20 cellular contexts compared by ENCODE assay signal in the genomic region with DNA sequence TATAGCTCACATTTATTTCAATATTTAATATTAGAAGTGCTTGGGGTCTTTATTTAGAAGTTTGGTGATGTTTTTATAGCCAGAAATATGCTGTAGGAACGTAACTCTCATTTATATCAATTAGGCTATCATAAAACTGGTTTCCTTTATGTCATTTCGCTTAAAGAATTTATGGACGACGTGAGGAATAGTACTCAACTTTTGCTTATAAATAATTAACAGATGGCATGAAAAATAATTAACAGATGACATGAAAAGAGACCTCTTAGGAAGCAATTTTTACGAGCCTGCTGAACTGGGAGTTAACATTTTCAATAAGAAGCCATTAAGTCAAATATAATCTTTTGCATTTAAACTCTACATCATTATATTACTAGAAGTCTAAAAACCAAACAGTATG.
DNase-seq lines count a peak whose midpoint lies in the region; ATAC-seq, FAIRE-seq and TF ChIP-seq lines count a peak whose summit lies in the region.
"Had no signal": no experiment of that assay in that cellular context is flagged by ENCODE, and none has a peak within 500 bp of the region (broad histone marks: within the 10 kb centered on the region; RNA-seq: fewer than 3 reads in every experiment).

No MANE protein-coding gene starts in this region.

- H3K4me1 Mint-ChIP-seq in nephron: peaks cover 33% of the 10 kb centered on the region
- no peaks in the 10 kb centered on the region for H3K4me1 Mint-ChIP-seq in type B pancreatic cell (ENCODE audit: unreplicated experiment)
- H3K4me1 Mint-ChIP-seq in activated naive CD4-positive, alpha-beta T cell treated with anti-CD3 and anti-CD28 coated beads, Interleukin-2, amount 10 ng/mL, durations not matched to agents 7 days and 5 days: no peaks in the 10 kb centered on the region
- H3K4me1 Mint-ChIP-seq in HFFc6 (ENCODE audit: low read depth): peaks cover 23% of the 10 kb centered on the region

- TF ChIP-seq RAD21 in K562 (CRISPR knock-in tag; conservative IDR thresholded peaks at IDR 0.05 in 1 of 2, IDR thresholded peaks at IDR 0.05 in 1 of 2): no peak

- POLR2A ChIA-PET in K562 (lab: Yijun Ruan, JAX): no interaction called here

- H3K36me3 ChIP-seq in K562 (ENCODE audit: control insufficient read depth, insufficient read depth, low read length): no peaks in the 10 kb centered on the region
- H3K36me3 ChIP-seq: HAP-1 had no signal

- ATAC-seq in K562: no peak
- ATAC-seq: GM23338 had no signal

- H3K9me1 ChIP-seq in K562 (ENCODE audit: control insufficient read depth, insufficient read depth, low read length): no peaks in the 10 kb centered on the region

- H3K9me3 Mint-ChIP-seq in nephron (no peaks in the 10 kb centered on the region), type B pancreatic cell (no peaks in the 10 kb centered on the region), HFFc6 (no peaks in the 10 kb centered on the region)
- H3K9me3 Mint-ChIP-seq in activated naive CD4-positive, alpha-beta T cell treated with anti-CD3 and anti-CD28 coated beads, Interleukin-2, amount 10 ng/mL, durations not matched to agents 7 days and 5 days: no peaks in the 10 kb centered on the region
- H3K9me3 Mint-ChIP-seq: CD4-positive, alpha-beta memory T cell; GM23338 had no signal

- H3K27ac Mint-ChIP-seq in nephron (peak overlapping the region; percentile 82 to 94 (median 91)), type B pancreatic cell (no peak overlapping the region), HFFc6 (no peak overlapping the region)
- H3K27ac Mint-ChIP-seq in activated naive CD4-positive, alpha-beta T cell treated with anti-CD3 and anti-CD28 coated beads, Interleukin-2, amount 10 ng/mL, durations not matched to agents 7 days and 5 days: no peak overlapping the region
- H3K27ac Mint-ChIP-seq: GM23338 had no signal

- H2AFZ ChIP-seq in K562 (ENCODE audit: low read depth, low read length): no peak overlapping the region
- H2AFZ ChIP-seq: GM23338 had no signal

- intact Hi-C loops in K562 (cut with micrococcal nuclease): no loop called here

- CTCF ChIA-PET in K562 (lab: Yijun Ruan, JAX; ENCODE audit: low intra/inter-chr PET ratio): no interaction called here
- CTCF ChIA-PET in activated naive CD4-positive, alpha-beta T cell treated with anti-CD3 and anti-CD28 coated beads, Interleukin-2, amount 10 ng/mL, durations not matched to agents 7 days and 5 days (lab: Charles Lee): interaction anchor here (1.1 kb wide), 1 partner anchor 13 kb away, joined by 3 read pairs; no protein-coding TSS in a partner anchor

- H3K36me3 Mint-ChIP-seq in nephron (ENCODE audit: low read depth) (no peaks in the 10 kb centered on the region), type B pancreatic cell (no peaks in the 10 kb centered on the region), HFFc6 (ENCODE audit: low read depth) (no peaks in the 10 kb centered on the region)
- peaks cover 1% of the 10 kb centered on the region for H3K36me3 Mint-ChIP-seq in activated naive CD4-positive, alpha-beta T cell treated with anti-CD3 and anti-CD28 coated beads, Interleukin-2, amount 10 ng/mL, durations not matched to agents 7 days and 5 days

- DNase-seq in H54 (ENCODE audit: insufficient read length, low spot score): no peak
- DNase-seq in K562 (ENCODE audit: extremely low read depth in 1 of 4, low spot score in 3 of 4): no peak
- DNase-seq in type B pancreatic cell (ENCODE audit: extremely low spot score, unreplicated experiment): no peak
- no peak for DNase-seq in SW480 (ENCODE audit: low spot score)
- no peak for DNase-seq in activated naive CD4-positive, alpha-beta T cell treated with anti-CD3 and anti-CD28 coated beads, Interleukin-2, amount 10 ng/mL, durations not matched to agents 7 days and 5 days
- DNase-seq in HFFc6: no peak
- DNase-seq: 8988T; C1 segment of cervical spinal cord; Calu3; CD4-positive, alpha-beta memory T cell; COR-L47; DMS153; DND-41 had no signal

- no peak overlapping the region for H3K4me3 ChIP-seq in K562
- H3K4me3 ChIP-seq: GM23338, HAP-1 had no signal

- no peaks in the 10 kb centered on the region for H3K9me3 ChIP-seq in K562 (replicated peaks; ENCODE audit: control insufficient read depth, insufficient read depth, low read depth, low read length)
- H3K9me3 ChIP-seq: HAP-1 had no signal

- H3K4me2 ChIP-seq in K562 (ENCODE audit: insufficient read depth, low read length): no peak overlapping the region
- H3K4me2 ChIP-seq: GM23338 had no signal

- no peak overlapping the region for H3K27ac ChIP-seq in K562 (ENCODE audit: extremely low read depth, low read depth, low read length)

- peak; percentile 64 for FAIRE-seq in A204.1 (lab: Jason Lieb, UNC)
- FAIRE-seq in H54 (lab: Jason Lieb, UNC): peak; percentile 6
- FAIRE-seq in K562 (lab: Jason Lieb, UNC): no peak
- FAIRE-seq: G401.6, GM12892, GM19239 had no signal

- no peaks in the 10 kb centered on the region for H3K79me2 ChIP-seq in K562 (ENCODE audit: control insufficient read depth, insufficient read depth, low read length)

- H4K20me1 ChIP-seq in K562 (replicated peaks; ENCODE audit: control insufficient read depth, insufficient read depth, low read length): no peaks in the 10 kb centered on the region

- no TSS peak for BruUV-seq in K562 (replicated peaks; lab: Mats Ljungman, UMichigan)

- in situ Hi-C loops in K562 (cut with MboI): no loop called here

- TF ChIP-seq POLR2A in H54 (IDR thresholded peaks at IDR 0.05; ENCODE audit: low read depth, low read length) (no peak), K562 (conservative IDR thresholded peaks at IDR 0.05) (no peak)

- H3K9ac ChIP-seq in K562 (ENCODE audit: insufficient read depth in 1 of 2, low read depth in 2 of 2, low read length in 2 of 2): no peak overlapping the region

- WGBS in K562 (ENCODE audit: insufficient coverage, low coverage, missing lambda C conversion rate): 87% methylated on average over 5 of the region's 5 CpGs

- no peak for TF ChIP-seq EP300 in K562 (IDR thresholded peaks at IDR 0.05; ENCODE audit: low read length)

- no peak overlapping the region for H3K4me3 Mint-ChIP-seq in nephron
- no peak overlapping the region for H3K4me3 Mint-ChIP-seq in type B pancreatic cell
- no peak overlapping the region for H3K4me3 Mint-ChIP-seq in activated naive CD4-positive, alpha-beta T cell treated with anti-CD3 and anti-CD28 coated beads, Interleukin-2, amount 10 ng/mL, durations not matched to agents 7 days and 5 days
- H3K4me3 Mint-ChIP-seq in HFFc6: no peak overlapping the region
- H3K4me3 Mint-ChIP-seq: CD4-positive, alpha-beta memory T cell; GM23338 had no signal

- H3K27me3 ChIP-seq in K562 (ENCODE audit: control insufficient read depth in 2 of 2, insufficient read depth in 2 of 2, low read length in 2 of 2): no peaks in the 10 kb centered on the region

- TF ChIP-seq CTCF in K562 (IDR thresholded peaks at IDR 0.05 in 2 of 3, conservative IDR thresholded peaks at IDR 0.05 in 1 of 3; ENCODE audit: insufficient read depth in 2 of 3, low read depth in 1 of 3, low read length in 3 of 3): no peak
- TF ChIP-seq CTCF in nephron (IDR thresholded peaks at IDR 0.05; ENCODE audit: unreplicated experiment in 3 of 3): no peak
- no peak for TF ChIP-seq CTCF in type B pancreatic cell (conservative IDR thresholded peaks at IDR 0.05)
- no peak for TF ChIP-seq CTCF in HFFc6 (IDR thresholded peaks at IDR 0.05)

- H3K27me3 Mint-ChIP-seq in nephron (ENCODE audit: low read depth) (no peaks in the 10 kb centered on the region), type B pancreatic cell (no peaks in the 10 kb centered on the region), HFFc6 (ENCODE audit: insufficient read depth) (no peaks in the 10 kb centered on the region)
- H3K27me3 Mint-ChIP-seq in activated naive CD4-positive, alpha-beta T cell treated with anti-CD3 and anti-CD28 coated beads, Interleukin-2, amount 10 ng/mL, durations not matched to agents 7 days and 5 days: no peaks in the 10 kb centered on the region
- H3K27me3 Mint-ChIP-seq: CD4-positive, alpha-beta memory T cell had no signal

- no peaks in the 10 kb centered on the region for H3K4me1 ChIP-seq in K562 (replicated peaks in 1 of 2; ENCODE audit: control insufficient read depth in 2 of 2, insufficient read depth in 2 of 2, low read length in 2 of 2)

TF ChIP-seq in K562, 482 proteins besides CTCF, POLR2A, EP300 and RAD21:
- TF ChIP-seq ZNF436 (CRISPR knock-in tag; IDR thresholded peaks at IDR 0.05) (no peak), ZNF717 (CRISPR knock-in tag; IDR thresholded peaks at IDR 0.05) (no peak)
- TF ChIP-seq, protein P1, sequence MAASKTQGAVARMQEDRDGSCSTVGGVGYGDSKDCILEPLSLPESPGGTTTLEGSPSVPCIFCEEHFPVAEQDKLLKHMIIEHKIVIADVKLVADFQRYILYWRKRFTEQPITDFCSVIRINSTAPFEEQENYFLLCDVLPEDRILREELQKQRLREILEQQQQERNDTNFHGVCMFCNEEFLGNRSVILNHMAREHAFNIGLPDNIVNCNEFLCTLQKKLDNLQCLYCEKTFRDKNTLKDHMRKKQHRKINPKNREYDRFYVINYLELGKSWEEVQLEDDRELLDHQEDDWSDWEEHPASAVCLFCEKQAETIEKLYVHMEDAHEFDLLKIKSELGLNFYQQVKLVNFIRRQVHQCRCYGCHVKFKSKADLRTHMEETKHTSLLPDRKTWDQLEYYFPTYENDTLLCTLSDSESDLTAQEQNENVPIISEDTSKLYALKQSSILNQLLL (CRISPR knock-in tag; IDR thresholded peaks at IDR 0.05; ENCODE audit: borderline replicate concordance): peak; percentile 63; the same call in 1 of the 2 replicates

Comparison
In these comparisons a context has a peak if more than half of its experiments do, and no peak if none do; other contexts are left out.
1. H3K27ac Mint-ChIP-seq: peak in nephron (3 of 3); none in type B pancreatic cell (single experiment), activated naive CD4-positive, alpha-beta T cell treated with anti-CD3 and anti-CD28 coated beads, Interleukin-2, amount 10 ng/mL, durations not matched to agents 7 days and 5 days (single experiment) and HFFc6 (single experiment).